Comparison of ENCODE assay signal across 30 cellular contexts in the genomic region with DNA sequence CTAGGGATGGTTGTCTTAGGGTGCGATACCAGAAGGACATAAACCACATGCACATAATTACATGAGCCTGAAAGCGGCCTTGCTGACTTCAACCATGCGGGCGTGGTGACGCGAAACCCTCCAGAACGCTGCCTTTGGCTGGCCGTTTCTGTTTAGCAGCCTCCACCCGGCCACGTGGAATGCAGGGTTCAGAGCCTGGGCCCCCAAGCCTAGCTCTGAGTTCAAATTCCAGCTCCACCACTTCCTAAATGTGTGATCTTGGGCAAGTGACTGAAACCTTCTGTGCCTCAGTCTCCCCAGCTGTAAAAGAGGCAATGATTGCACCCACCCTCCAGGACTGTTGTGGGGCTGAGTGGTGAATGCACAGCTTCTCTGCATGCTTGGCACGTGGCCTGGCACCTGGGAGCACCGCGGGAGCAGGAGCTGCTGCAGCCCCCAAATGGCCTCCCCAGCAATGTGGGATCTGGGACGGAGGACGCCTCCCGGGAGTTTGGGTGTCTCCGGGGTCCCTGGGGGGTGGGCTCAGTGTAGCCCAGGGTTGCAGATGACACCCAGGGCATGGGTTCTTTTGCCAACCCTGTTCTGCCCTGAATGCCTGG. TPM values are rescaled to one million over a fixed set of nuclear protein-coding genes. Genes with fewer than 3 reads are reported as not detected.
DNase-seq lines count a peak whose midpoint lies in the region; ATAC-seq and TF ChIP-seq lines count a peak whose summit lies in the region.
"Had no signal": no experiment of that assay in that cellular context is flagged by ENCODE, and none has a peak within 500 bp of the region (broad histone marks: within the 10 kb centered on the region; RNA-seq: fewer than 3 reads in every experiment).

No MANE protein-coding gene starts in this region.

- no peaks in the 10 kb centered on the region for H3K4me1 Mint-ChIP-seq in WTC11

- H3K9ac ChIP-seq in BLaER1 (peak overlapping the region; percentile 83; the same call in 1 of the 2 replicates), IMR-90 (ENCODE audit: low read depth, low read length) (no peak overlapping the region)

- no peak overlapping the region for H3K4ac ChIP-seq in IMR-90 (ENCODE audit: low read depth, low read length)

- no peaks in the 10 kb centered on the region for H4K20me1 ChIP-seq in BLaER1
- no peaks in the 10 kb centered on the region for H4K20me1 ChIP-seq in IMR-90 (ENCODE audit: insufficient read depth, low read length)

- no peaks in the 10 kb centered on the region for H3K9me3 ChIP-seq in BLaER1
- no peaks in the 10 kb centered on the region for H3K9me3 ChIP-seq in IMR-90 (ENCODE audit: control insufficient read depth, insufficient read depth, low read length)
- no peaks in the 10 kb centered on the region for H3K9me3 ChIP-seq in psoas muscle
- H3K9me3 ChIP-seq: esophagus muscularis mucosa, upper lobe of right lung had no signal

- dilution Hi-C loops in IMR-90 (cut with HindIII; ENCODE audit: low sequenced_read_pairs, unreplicated experiment) = no loop called here

- H2BK15ac ChIP-seq in IMR-90 (ENCODE audit: low read depth, low read length) = no peak overlapping the region

- H2AK5ac ChIP-seq in IMR-90 (ENCODE audit: low read depth, low read length) = no peak overlapping the region

- no peaks in the 10 kb centered on the region for H3K36me3 Mint-ChIP-seq in WTC11
- H3K36me3 Mint-ChIP-seq: activated naive CD8-positive, alpha-beta T cell treated with anti-CD3 and anti-CD28 coated beads for 36 hours; natural killer cell had no signal

- no peaks in the 10 kb centered on the region for H3K27me3 ChIP-seq in BLaER1
- no peaks in the 10 kb centered on the region for H3K27me3 ChIP-seq in IMR-90 (ENCODE audit: control insufficient read depth, insufficient read depth, low read length)
- H3K27me3 ChIP-seq in psoas muscle (ENCODE audit: insufficient read depth in 3 of 3, low read length in 2 of 3) = no peaks in the 10 kb centered on the region
- H3K27me3 ChIP-seq: cardiac muscle cell, esophagus muscularis mucosa, upper lobe of right lung had no signal

- no peak overlapping the region for H3K23ac ChIP-seq in IMR-90 (ENCODE audit: low read depth, low read length)

- peaks cover 20% of the 10 kb centered on the region for H3K36me3 ChIP-seq in BLaER1
- H3K36me3 ChIP-seq in IMR-90 (ENCODE audit: control insufficient read depth, insufficient read depth, low read length) = no peaks in the 10 kb centered on the region
- H3K36me3 ChIP-seq in psoas muscle (ENCODE audit: insufficient read depth in 1 of 2, low read depth in 1 of 2) = peaks cover 0 to 38% of the 10 kb centered on the region in 2 donors
- H3K36me3 ChIP-seq: cardiac muscle cell, upper lobe of right lung had no signal

- H4K8ac ChIP-seq in IMR-90 (ENCODE audit: low read depth in 2 of 2, low read length in 2 of 2) = no peak overlapping the region

- H2AK9ac ChIP-seq in IMR-90 (replicated peaks; ENCODE audit: low read depth, low read length, poor library complexity) = no peak overlapping the region

- H3K4me1 ChIP-seq in BLaER1 = peaks cover 88% of the 10 kb centered on the region
- H3K4me1 ChIP-seq in IMR-90 (ENCODE audit: control insufficient read depth, insufficient read depth, low read length) = peaks cover 23% of the 10 kb centered on the region
- peaks cover 56% of the 10 kb centered on the region for H3K4me1 ChIP-seq in psoas muscle

- H3K4me3 Mint-ChIP-seq in WTC11 = no peak overlapping the region
- H3K4me3 Mint-ChIP-seq: activated CD8-positive, alpha-beta T cell treated with anti-CD3 and anti-CD28 coated beads for 36 hours; activated naive CD8-positive, alpha-beta T cell treated with anti-CD3 and anti-CD28 coated beads for 36 hours; natural killer cell; T-helper 17 cell had no signal

- no peak overlapping the region for H3K27ac Mint-ChIP-seq in WTC11
- H3K27ac Mint-ChIP-seq: activated CD8-positive, alpha-beta T cell treated with anti-CD3 and anti-CD28 coated beads for 36 hours; activated naive CD8-positive, alpha-beta T cell treated with anti-CD3 and anti-CD28 coated beads for 36 hours; natural killer cell; T-helper 17 cell had no signal

- TF ChIP-seq RAD21 in IMR-90 (IDR thresholded peaks at IDR 0.05; ENCODE audit: low read length) = no peak

- peak overlapping the region; percentile 91; the same call in 1 of the 2 replicates for H3K27ac ChIP-seq in BLaER1
- no peak overlapping the region for H3K27ac ChIP-seq in IMR-90 (ENCODE audit: insufficient read depth, low read length)
- H3K27ac ChIP-seq in psoas muscle = peak overlapping the region; percentile 99
- H3K27ac ChIP-seq: C4-2B, esophagus muscularis mucosa, foreskin keratinocyte, HL-60, SK-N-MC, upper lobe of right lung had no signal

- H2BK5ac ChIP-seq in IMR-90 (ENCODE audit: low read depth, low read length, poor library complexity, severe bottlenecking) = no peak overlapping the region

- peak overlapping the region; percentile 97 for H3K4me2 ChIP-seq in BLaER1
- no peak overlapping the region for H3K4me2 ChIP-seq in IMR-90 (ENCODE audit: low read depth, low read length)

- H3K18ac ChIP-seq in IMR-90 (ENCODE audit: low read depth, low read length) = no peak overlapping the region

- ATAC-seq in IMR-90 (ENCODE audit: low read depth) (no peak), WTC11 (no peak), psoas muscle (no peak), HG02610 (IDR thresholded peaks at IDR 0.05; ENCODE audit: unreplicated experiment) (no peak)
- ATAC-seq: foreskin keratinocyte, T-helper 17 cell, upper lobe of right lung had no signal

- no peak overlapping the region for H3K14ac ChIP-seq in IMR-90 (replicated peaks; ENCODE audit: low read depth, low read length)

- no peak overlapping the region for H3K56ac ChIP-seq in IMR-90 (ENCODE audit: extremely low read depth, insufficient read depth, low read length)

- POLR2A ChIA-PET in IMR-90 (lab: Charles Lee; ENCODE audit: unreplicated experiment) (no interaction called here), WTC11 (lab: Charles Lee) (interaction anchor here (1.3 kb wide), 1 partner anchor 41 kb away, joined by 3 read pairs; no protein-coding TSS in a partner anchor)

- peak overlapping the region; percentile 43 for H2AFZ ChIP-seq in IMR-90 (replicated peaks; ENCODE audit: low read length, poor library complexity)

- H4K5ac ChIP-seq in IMR-90 (ENCODE audit: low read depth, low read length) = no peak overlapping the region

- BruUV-seq in IMR-90 (replicated peaks; lab: Mats Ljungman, UMichigan) = no TSS peak

- no peak overlapping the region for H3K4me3 ChIP-seq in BLaER1
- no peak overlapping the region for H3K4me3 ChIP-seq in IMR-90 (ENCODE audit: insufficient read depth, low read depth, low read length)
- H3K4me3 ChIP-seq in psoas muscle = peak overlapping the region; percentile 83
- H3K4me3 ChIP-seq: cardiac muscle cell, SK-N-MC, upper lobe of right lung had no signal

- no peaks in the 10 kb centered on the region for H3K79me1 ChIP-seq in IMR-90 (ENCODE audit: low read depth in 1 of 2, low read length in 2 of 2)

- TF ChIP-seq POLR2A in IMR-90 (IDR thresholded peaks at IDR 0.05; ENCODE audit: low read depth, low read length) = no peak

- DNase-seq in IMR-90 (no peak), WTC11 (ENCODE audit: low spot score) (no peak), psoas muscle (no peak), kidney tubule cell (ENCODE audit: low spot score) (no peak), LoVo (ENCODE audit: low spot score) (no peak)
- DNase-seq in activated CD8-positive, alpha-beta memory T cell treated with anti-CD3 and anti-CD28 coated beads, Interleukin-2, amount 50 U/mL, for 48 hours = no peak
- DNase-seq: activated effector memory CD4-positive, alpha-beta T cell treated with Interleukin-2 at 50 U/mL for 16 hours; aorta; DND-41; foreskin keratinocyte; NCI-H1092 treated with DMSO at 0.1 percent for 48 hours; NCI-H187; NCI-H2171; NCI-H524 treated with DMSO at 0.1 percent for 48 hours; T-helper 17 cell; upper lobe of right lung had no signal

- 81% methylated on average over 5 of the region's 17 CpGs; no CpG with 5 or more reads in 1 of the 2 experiments for WGBS in IMR-90 (ENCODE audit: extremely low coverage in 2 of 2, insufficient read length in 1 of 2), 2 experiments
- 70 to 83% (median 77%) methylated on average over 17 of the region's 17 CpGs for WGBS in psoas muscle, 3 donors

- 0 out of 2 replicates have a peak, but pooled peaks cover 15% of the 10 kb centered on the region for H3K9me1 ChIP-seq in IMR-90 (ENCODE audit: insufficient read depth, low read length)

- H2BK20ac ChIP-seq in IMR-90 (ENCODE audit: low read depth, low read length) = no peak overlapping the region

- H3K9me3 Mint-ChIP-seq in WTC11 = no peaks in the 10 kb centered on the region
- H3K9me3 Mint-ChIP-seq: activated CD8-positive, alpha-beta T cell treated with anti-CD3 and anti-CD28 coated beads for 36 hours; activated naive CD8-positive, alpha-beta T cell treated with anti-CD3 and anti-CD28 coated beads for 36 hours; natural killer cell had no signal

- TF ChIP-seq CTCF in IMR-90 (conservative IDR thresholded peaks at IDR 0.05; ENCODE audit: low read depth, low read length) = no peak
- peak; percentile 32 for TF ChIP-seq CTCF in WTC11 (IDR thresholded peaks at IDR 0.05)
- no peak for TF ChIP-seq CTCF in psoas muscle (IDR thresholded peaks at IDR 0.05)

- no peak overlapping the region for H2BK120ac ChIP-seq in IMR-90 (ENCODE audit: low read depth, low read length)

- in situ Hi-C loops in IMR-90 (cut with MboI; ENCODE audit: low sequenced_read_pairs) = no loop called here

- no peak overlapping the region for H4K91ac ChIP-seq in IMR-90 (ENCODE audit: insufficient read depth, low read depth, low read length)

- CTCF ChIA-PET in IMR-90 (lab: Yijun Ruan, JAX) (no interaction called here), WTC11 (lab: Charles Lee) (interaction anchor here (0.8 to 4.3 kb wide), 22 partner anchors 8 to 961 kb away, joined by 3 to 41 read pairs (median 4); partner anchors contain the start of gene ESPNL)

- intact Hi-C loops in IMR-90 (cut with micrococcal nuclease) (no loop called here), psoas muscle (cut with DNase I) (loop anchor here (5.0 to 10.0 kb wide), 5 partner anchors 173 to 275 kb away; partner anchors contain the start of gene UBE2F (in 2 of the 2))

- H3K27me3 Mint-ChIP-seq in WTC11 (ENCODE audit: low read depth) = no peaks in the 10 kb centered on the region
- H3K27me3 Mint-ChIP-seq: activated CD8-positive, alpha-beta T cell treated with anti-CD3 and anti-CD28 coated beads for 36 hours; activated naive CD8-positive, alpha-beta T cell treated with anti-CD3 and anti-CD28 coated beads for 36 hours; T-helper 17 cell had no signal

RNA-seq across cellular contexts. Expression of gene KLHL30, which starts 1.5 kb away (rescaled TPM):
- total RNA-seq in IMR-90 (2012; rRNA removed) = under 0.01 TPM in 1 of 2 replicates, not detected in the other
- 0.03 TPM in 2 replicates for polyA plus RNA-seq in IMR-90 (2012; rRNA removed)
- polyA plus RNA-seq in IMR-90 (2012; cell fraction: cytosol; rRNA removed) = 0.02 and 0.08 TPM in 2 replicates
- polyA plus RNA-seq in IMR-90 (2012; cell fraction: nucleus; rRNA removed; ENCODE audit: low replicate concordance) = 0.06 and 0.14 TPM in 2 replicates
- total RNA-seq in WTC11 (2021) = 0.07 TPM in 1 of 3 replicates, not detected in the others
- 100 to 1,000 TPM in 3 of 4 donors, 10 to 100 TPM in 1; 82.1 to 175 (median 153) TPM for total RNA-seq in psoas muscle
- 100 to 1,000 TPM in 1 of 3 donors, 10 to 100 TPM in 2; 67.7 to 121 (median 91.7) TPM for polyA plus RNA-seq in psoas muscle
- total RNA-seq: activated CD8-positive, alpha-beta T cell treated with anti-CD3 and anti-CD28 coated beads for 36 hours; activated naive CD8-positive, alpha-beta T cell treated with anti-CD3 and anti-CD28 coated beads for 36 hours; foreskin keratinocyte; natural killer cell; RPMI7951; T-helper 17 cell had no signal
- polyA plus RNA-seq: AG04450, foreskin keratinocyte had no signal

RNA-seq across cellular contexts. Expression of gene ERFE, which starts 18.8 kb away (rescaled TPM):
- total RNA-seq in IMR-90 (2012; rRNA removed) (0.56 and 1.3 TPM in 2 replicates), WTC11 (2021) (4.5 to 6.3 TPM (median 6.0 TPM) in 3 replicates), psoas muscle (10 to 100 TPM in 1 of 4 donors, 1 to 10 TPM in 3; 1.8 to 18.2 (median 4.5) TPM)
- polyA plus RNA-seq in IMR-90 (2012; rRNA removed) (3.5 and 3.8 TPM in 2 replicates), psoas muscle (10 to 100 TPM in 1 of 3 donors, 1 to 10 TPM in 2; 1.4 to 15.4 (median 1.7) TPM)
- polyA plus RNA-seq in IMR-90 (2012; cell fraction: cytosol; rRNA removed) = 1.3 and 5.0 TPM in 2 replicates
- 6.8 and 8.6 TPM in 2 replicates for polyA plus RNA-seq in IMR-90 (2012; cell fraction: nucleus; rRNA removed; ENCODE audit: low replicate concordance)
- total RNA-seq: lower leg skin, T-helper 17 cell, upper lobe of right lung had no signal

RNA-seq across cellular contexts. Expression of gene ESPNL, which starts 39.8 kb away (rescaled TPM):
- total RNA-seq in IMR-90 (2012; rRNA removed) (1.4 and 2.0 TPM in 2 replicates), WTC11 (2021) (1.1 to 1.4 TPM (median 1.1 TPM) in 3 replicates), psoas muscle (under 1 TPM in 3 of 4 donors, not detected in 1; 0.17 to 0.32 (median 0.22) TPM)
- polyA plus RNA-seq in IMR-90 (2012; rRNA removed) (2.0 and 2.6 TPM in 2 replicates), psoas muscle (under 1 TPM; 0.04 to 0.14 (median 0.12) TPM)
- 3.2 and 3.7 TPM in 2 replicates for polyA plus RNA-seq in IMR-90 (2012; cell fraction: cytosol; rRNA removed)
- polyA plus RNA-seq in IMR-90 (2012; cell fraction: nucleus; rRNA removed; ENCODE audit: low replicate concordance) = 2.9 and 9.5 TPM in 2 replicates
- total RNA-seq: activated naive CD8-positive, alpha-beta T cell treated with anti-CD3 and anti-CD28 coated beads for 36 hours; aorta; natural killer cell; osteocyte had no signal

Comparison
In these comparisons a context has a peak if more than half of its experiments do, and no peak if none do; other contexts are left out.
1. RNA of gene KLHL30, which starts 1.5 kb away (total RNA-seq): 82.1 to 175 TPM in psoas muscle; under 0.01 TPM in IMR-90 and 0.07 TPM in WTC11; every median in the first group is over 10 times any median in the second.